Comparison of ENCODE assay signal across 6 cellular contexts in the genomic region with DNA sequence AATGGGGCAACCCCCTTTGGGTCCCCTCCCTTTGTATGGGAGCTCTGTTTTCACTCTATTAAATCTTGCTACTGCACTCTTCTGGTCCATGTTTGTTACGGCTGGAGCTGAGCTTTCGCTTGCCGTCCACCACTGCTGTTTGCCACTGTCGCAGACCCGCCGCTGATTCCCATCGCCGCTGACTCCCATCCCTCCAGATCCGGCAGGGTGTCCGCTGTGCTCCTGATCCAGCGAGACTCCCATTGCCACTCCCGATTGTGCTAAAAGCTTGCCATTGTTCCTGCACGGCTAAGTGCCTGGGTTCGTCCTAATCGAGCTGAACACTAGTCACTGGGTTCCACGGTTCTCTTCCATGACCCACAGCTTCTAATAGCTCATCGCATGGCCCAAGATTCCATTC.
A peak's percentile ranks its signal among the peaks of the same experiment; 100 is the strongest.
DNase-seq lines count a peak whose midpoint lies in the region; ATAC-seq and TF ChIP-seq lines count a peak whose summit lies in the region.
"Not testable (repeated sequence)": the region's sequence is repeated elsewhere in the genome, so short reads cannot be mapped to it uniquely, and the experiment has no call there.

No MANE protein-coding gene starts in this region.

- H3K9me3 Mint-ChIP-seq in WTC11; activated naive CD4-positive, alpha-beta T cell treated with anti-CD3 and anti-CD28 coated beads, Interleukin-2, amount 50 U/mL, for 24 hours; endodermal cell; osteocyte (ENCODE audit: unreplicated experiment): not testable (repeated sequence)
- H3K9me3 Mint-ChIP-seq in glutamatergic neuron (ENCODE audit: unreplicated experiment), result peaks cover 17% of the 10 kb centered on the region

- POLR2A ChIA-PET in WTC11 (lab: Charles Lee), result not testable (repeated sequence)

- ATAC-seq in WTC11, result not testable (repeated sequence)

- H3K9me2 ChIP-seq in Karpas-422 (replicated peaks; ENCODE audit: insufficient read depth, low read length), result not testable (repeated sequence)

- 0 out of 2 replicates have a peak overlapping the region, but pooled peaks have one; percentile 44 for H3K27ac Mint-ChIP-seq in WTC11
- H3K27ac Mint-ChIP-seq in activated naive CD4-positive, alpha-beta T cell treated with anti-CD3 and anti-CD28 coated beads, Interleukin-2, amount 50 U/mL, for 24 hours, result peak overlapping the region; percentile 23
- peak overlapping the region; percentile 1 for H3K27ac Mint-ChIP-seq in endodermal cell
- H3K27ac Mint-ChIP-seq in glutamatergic neuron (ENCODE audit: unreplicated experiment), result peak overlapping the region; percentile 50
- peak overlapping the region; percentile 5 for H3K27ac Mint-ChIP-seq in osteocyte (ENCODE audit: unreplicated experiment)

- H3K27ac ChIP-seq in Karpas-422 (ENCODE audit: low read length), result peak overlapping the region; percentile 96; the same call in 1 of the 2 replicates
- not testable (repeated sequence) for H3K27ac ChIP-seq in endodermal cell (ENCODE audit: low read depth, low read length)

- not testable (repeated sequence) for H3K27me3 Mint-ChIP-seq in WTC11 (ENCODE audit: low read depth); activated naive CD4-positive, alpha-beta T cell treated with anti-CD3 and anti-CD28 coated beads, Interleukin-2, amount 50 U/mL, for 24 hours; endodermal cell (ENCODE audit: insufficient read depth); glutamatergic neuron (ENCODE audit: unreplicated experiment); osteocyte (ENCODE audit: unreplicated experiment)

- H3K9me3 ChIP-seq in Karpas-422 (ENCODE audit: low read length); endodermal cell (ENCODE audit: control insufficient read depth, low read length): not testable (repeated sequence)

- H4K20me1 ChIP-seq in Karpas-422 (ENCODE audit: insufficient read depth, low read depth, low read length), result not testable (repeated sequence)

- peaks cover 58% of the 10 kb centered on the region for H3K79me2 ChIP-seq in Karpas-422 (ENCODE audit: low read length)

- CTCF ChIA-PET in WTC11 (lab: Charles Lee), result interaction anchor here (0.6 to 1.4 kb wide), 2 partner anchors 15 to 627 kb away, joined by 3 to 4 read pairs; no protein-coding TSS in a partner anchor

- H3K4me3 Mint-ChIP-seq in WTC11; activated naive CD4-positive, alpha-beta T cell treated with anti-CD3 and anti-CD28 coated beads, Interleukin-2, amount 50 U/mL, for 24 hours; endodermal cell; glutamatergic neuron (ENCODE audit: unreplicated experiment); osteocyte (ENCODE audit: unreplicated experiment): not testable (repeated sequence)

- WGBS in endodermal cell (ENCODE audit: insufficient coverage in 1 of 2, insufficient read length in 1 of 2), 2 experiments, result 93 to 98% methylated on average over 9 to 17 of the region's 17 CpGs

- not testable (repeated sequence) for H3K9ac ChIP-seq in Karpas-422 (ENCODE audit: low read length); endodermal cell (ENCODE audit: extremely low read depth, low read length, poor library complexity, severe bottlenecking)

- not testable (repeated sequence) for TF ChIP-seq CTCF in WTC11 (IDR thresholded peaks at IDR 0.05); endodermal cell (conservative IDR thresholded peaks at IDR 0.05); glutamatergic neuron (IDR thresholded peaks at IDR 0.05; ENCODE audit: partially characterized antibody, unreplicated experiment); osteocyte (IDR thresholded peaks at IDR 0.05)

- not testable (repeated sequence) for DNase-seq in Karpas-422; WTC11 (ENCODE audit: low spot score); endodermal cell; glutamatergic neuron; osteocyte (ENCODE audit: extremely low spot score, unreplicated experiment)

- not testable (repeated sequence) for H2AFZ ChIP-seq in Karpas-422 (ENCODE audit: low read length)

- H3K4me1 ChIP-seq in Karpas-422 (ENCODE audit: low read length) (peaks cover 84% of the 10 kb centered on the region), endodermal cell (ENCODE audit: control insufficient read depth, insufficient read depth, low read length) (peaks cover 22% of the 10 kb centered on the region)

- not testable (repeated sequence) for H3K36me3 ChIP-seq in Karpas-422 (ENCODE audit: insufficient read depth, low read length); endodermal cell (ENCODE audit: control insufficient read depth, insufficient read depth, low read length)

- not testable (repeated sequence) for H3K4me3 ChIP-seq in Karpas-422 (ENCODE audit: low read length); endodermal cell (ENCODE audit: low read length)

- H3K4me2 ChIP-seq in Karpas-422 (ENCODE audit: low read depth, low read length, poor library complexity, severe bottlenecking), result not testable (repeated sequence)

- H3K36me3 Mint-ChIP-seq in WTC11; activated naive CD4-positive, alpha-beta T cell treated with anti-CD3 and anti-CD28 coated beads, Interleukin-2, amount 50 U/mL, for 24 hours; glutamatergic neuron (ENCODE audit: unreplicated experiment); osteocyte (ENCODE audit: unreplicated experiment): not testable (repeated sequence)
- H3K36me3 Mint-ChIP-seq in endodermal cell (ENCODE audit: low read depth), result peaks cover 10% of the 10 kb centered on the region

- not testable (repeated sequence) for H3K27me3 ChIP-seq in Karpas-422 (ENCODE audit: low read length); endodermal cell (ENCODE audit: control insufficient read depth, insufficient read depth, low read length, poor library complexity, severe bottlenecking)

- H3K4me1 Mint-ChIP-seq in WTC11, result peaks cover 37% of the 10 kb centered on the region
- peaks cover 29% of the 10 kb centered on the region for H3K4me1 Mint-ChIP-seq in activated naive CD4-positive, alpha-beta T cell treated with anti-CD3 and anti-CD28 coated beads, Interleukin-2, amount 50 U/mL, for 24 hours
- peaks cover 42% of the 10 kb centered on the region for H3K4me1 Mint-ChIP-seq in endodermal cell
- H3K4me1 Mint-ChIP-seq in glutamatergic neuron (ENCODE audit: low read depth, unreplicated experiment), result peaks cover 51% of the 10 kb centered on the region
- H3K4me1 Mint-ChIP-seq in osteocyte (ENCODE audit: unreplicated experiment), result peaks cover 30% of the 10 kb centered on the region

TF ChIP-seq in WTC11, 78 proteins besides CTCF, POLR2A, EP300 and RAD21:
- TF ChIP-seq ZNF317 (CRISPR knock-in tag; IDR thresholded peaks at IDR 0.05; ENCODE audit: borderline replicate concordance, low read depth), result 0 out of 2 replicates have a peak, but pooled peaks have one; percentile 52
